8 cellular contexts compared by ENCODE assay signal in genomic region chr12:26274441-26275312, GRCh38.
DNase-seq lines count a peak whose midpoint lies in the region; ATAC-seq and TF ChIP-seq lines count a peak whose summit lies in the region.

No MANE protein-coding gene starts in this region.

- H3K9me3 Mint-ChIP-seq in activated CD4-positive, alpha-beta T cell treated with anti-CD3 and anti-CD28 coated beads, Interleukin-2, amount 10 ng/mL, durations not matched to agents 7 days and 5 days = no peaks in the 10 kb centered on the region
- H3K9me3 Mint-ChIP-seq in nephron progenitor cell = no peaks in the 10 kb centered on the region

- CTCF ChIA-PET in activated CD4-positive, alpha-beta T cell treated with anti-CD3 and anti-CD28 coated beads, Interleukin-2, amount 10 ng/mL, durations not matched to agents 7 days and 5 days (lab: Charles Lee) = interaction anchor here (1.0 kb wide), 1 partner anchor 16 kb away, joined by 3 read pairs; no protein-coding TSS in a partner anchor

- peak; percentile 35; the same call in 1 of the 2 replicates for TF ChIP-seq RAD21 in Ishikawa (IDR thresholded peaks at IDR 0.05; ENCODE audit: low read depth)

- no peaks in the 10 kb centered on the region for H3K36me3 Mint-ChIP-seq in activated CD4-positive, alpha-beta T cell treated with anti-CD3 and anti-CD28 coated beads, Interleukin-2, amount 10 ng/mL, durations not matched to agents 7 days and 5 days (ENCODE audit: low read depth)
- H3K36me3 Mint-ChIP-seq in nephron progenitor cell (ENCODE audit: low read depth) = no peaks in the 10 kb centered on the region

- peak overlapping the region; percentile 66 for H2AFZ ChIP-seq in GM23248

- H3K4me1 ChIP-seq in GM23248 (ENCODE audit: insufficient read depth) = peaks cover 39% of the 10 kb centered on the region
- H3K4me1 ChIP-seq in thoracic aorta (ENCODE audit: control insufficient read depth in 1 of 2, low read depth in 2 of 2) = peaks cover 21 to 52% of the 10 kb centered on the region in 2 donors

- in situ Hi-C loops in GM23248 (cut with MboI) = no loop called here

- 14 to 15% methylated on average over 13 of the region's 13 CpGs for WGBS in GM23248 (ENCODE audit: low coverage in 1 of 2, low lambda C conversion rate in 2 of 2, missing lambda C conversion rate in 2 of 2), 2 experiments

- DNase-seq in GM23248 = peak; percentile 99
- DNase-seq in activated CD4-positive, alpha-beta T cell treated with anti-CD3 and anti-CD28 coated beads, Interleukin-2, amount 10 ng/mL, durations not matched to agents 7 days and 5 days = no peak
- peak; percentile 99 for DNase-seq in fibroblast of peridontal ligament (ENCODE audit: extremely low read depth)
- no peak for DNase-seq in nephron progenitor cell
- DNase-seq in thoracic aorta (ENCODE audit: low spot score) = peak; percentile 81
- DNase-seq in NCI-H2081 treated with DMSO at 0.1 percent for 48 hours (lab: John Stamatoyannopoulos, UW) = no peak

- H3K4me3 Mint-ChIP-seq in activated CD4-positive, alpha-beta T cell treated with anti-CD3 and anti-CD28 coated beads, Interleukin-2, amount 10 ng/mL, durations not matched to agents 7 days and 5 days = no peak overlapping the region
- no peak overlapping the region for H3K4me3 Mint-ChIP-seq in nephron progenitor cell

- POLR2A ChIA-PET in activated CD4-positive, alpha-beta T cell treated with anti-CD3 and anti-CD28 coated beads, Interleukin-2, amount 10 ng/mL, durations not matched to agents 7 days and 5 days (lab: Charles Lee) = no interaction called here

- peaks cover 5% of the 10 kb centered on the region for H3K27me3 Mint-ChIP-seq in activated CD4-positive, alpha-beta T cell treated with anti-CD3 and anti-CD28 coated beads, Interleukin-2, amount 10 ng/mL, durations not matched to agents 7 days and 5 days
- H3K27me3 Mint-ChIP-seq in nephron progenitor cell (ENCODE audit: low read depth, poor library complexity) = no peaks in the 10 kb centered on the region

- H3K36me3 ChIP-seq in GM23248 (ENCODE audit: low read depth) = no peaks in the 10 kb centered on the region
- H3K36me3 ChIP-seq in thoracic aorta = no peaks in the 10 kb centered on the region

- peak; percentile 9; the same call in 1 of the 3 replicates for TF ChIP-seq CTCF in GM12872 (IDR thresholded peaks at IDR 0.05; ENCODE audit: insufficient read depth, low read depth, low read length)
- TF ChIP-seq CTCF in nephron progenitor cell (IDR thresholded peaks at IDR 0.05) = no peak
- no peak for TF ChIP-seq CTCF in thoracic aorta (IDR thresholded peaks at IDR 0.05)

- H3F3A ChIP-seq in GM23248 (ENCODE audit: insufficient read depth) = peaks cover 18% of the 10 kb centered on the region

- no peaks in the 10 kb centered on the region for H4K20me1 ChIP-seq in GM23248 (ENCODE audit: insufficient read depth)

- H3K9ac ChIP-seq in GM23248 = peak overlapping the region; percentile 66

- peak overlapping the region; percentile 52 for H3K27ac Mint-ChIP-seq in activated CD4-positive, alpha-beta T cell treated with anti-CD3 and anti-CD28 coated beads, Interleukin-2, amount 10 ng/mL, durations not matched to agents 7 days and 5 days
- H3K27ac Mint-ChIP-seq in nephron progenitor cell = peak overlapping the region; percentile 88

- no peaks in the 10 kb centered on the region for H3K9me2 ChIP-seq in GM23248 (ENCODE audit: insufficient read depth)

- peak overlapping the region; percentile 75 for H3K4me2 ChIP-seq in GM23248 (ENCODE audit: unreplicated experiment)

- peaks cover 6% of the 10 kb centered on the region for H3K4me1 Mint-ChIP-seq in activated CD4-positive, alpha-beta T cell treated with anti-CD3 and anti-CD28 coated beads, Interleukin-2, amount 10 ng/mL, durations not matched to agents 7 days and 5 days
- H3K4me1 Mint-ChIP-seq in nephron progenitor cell = peaks cover 75% of the 10 kb centered on the region

- H3K9me3 ChIP-seq in GM23248 (ENCODE audit: low read depth) = no peaks in the 10 kb centered on the region
- H3K9me3 ChIP-seq in thoracic aorta = no peaks in the 10 kb centered on the region

- H3K4me3 ChIP-seq in GM23248 (peak overlapping the region; percentile 49), thoracic aorta (peak overlapping the region; percentile 15)

- H3K27me3 ChIP-seq in GM23248 (replicated peaks; ENCODE audit: insufficient read depth) = no peaks in the 10 kb centered on the region
- H3K27me3 ChIP-seq in thoracic aorta (replicated peaks; ENCODE audit: insufficient read depth) = no peaks in the 10 kb centered on the region

- ATAC-seq in thoracic aorta (ENCODE audit: insufficient number of reproducible peaks, low FRiP score, low read depth) = peak; percentile 95

- H3K79me2 ChIP-seq in GM23248 (ENCODE audit: insufficient read depth) = no peaks in the 10 kb centered on the region

- peak; percentile 91 for TF ChIP-seq EP300 in Ishikawa (IDR thresholded peaks at IDR 0.05; ENCODE audit: borderline replicate concordance)

- peak overlapping the region; percentile 77 for H3K27ac ChIP-seq in GM23248
- H3K27ac ChIP-seq in thoracic aorta = peak overlapping the region; percentile 63 to 89

TF ChIP-seq in Ishikawa, 13 proteins besides CTCF, POLR2A, EP300 and RAD21:
- TF ChIP-seq EGR1 (IDR thresholded peaks at IDR 0.05) = peak; percentile 62
- TF ChIP-seq ZBTB7A (IDR thresholded peaks at IDR 0.05; ENCODE audit: low read depth) = peak; percentile 49; the same call in 1 of the 2 replicates
- TF ChIP-seq, protein P1, sequence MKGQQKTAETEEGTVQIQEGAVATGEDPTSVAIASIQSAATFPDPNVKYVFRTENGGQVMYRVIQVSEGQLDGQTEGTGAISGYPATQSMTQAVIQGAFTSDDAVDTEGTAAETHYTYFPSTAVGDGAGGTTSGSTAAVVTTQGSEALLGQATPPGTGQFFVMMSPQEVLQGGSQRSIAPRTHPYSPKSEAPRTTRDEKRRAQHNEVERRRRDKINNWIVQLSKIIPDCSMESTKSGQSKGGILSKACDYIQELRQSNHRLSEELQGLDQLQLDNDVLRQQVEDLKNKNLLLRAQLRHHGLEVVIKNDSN (IDR thresholded peaks at IDR 0.05) = 0 out of 2 replicates have a peak, but pooled peaks have one; percentile 14
- TF ChIP-seq YY1 (IDR thresholded peaks at IDR 0.05; ENCODE audit: low read depth) = 0 out of 2 replicates have a peak, but pooled peaks have one; percentile 25
- peak; percentile 86 for TF ChIP-seq TCF12 (IDR thresholded peaks at IDR 0.05; ENCODE audit: low read depth)
- TF ChIP-seq CEBPB (IDR thresholded peaks at IDR 0.05) = peak; percentile 92
- TF ChIP-seq TEAD4 (IDR thresholded peaks at IDR 0.05) = peak; percentile 66
- TF ChIP-seq NFIC (IDR thresholded peaks at IDR 0.05) = peak; percentile 73
- no peak for TF ChIP-seq REST (IDR thresholded peaks at IDR 0.05; ENCODE audit: low read depth)
- no peak for TF ChIP-seq TAF1 (IDR thresholded peaks at IDR 0.05; ENCODE audit: low read depth)
- no peak; the same call in 1 of the 2 replicates for TF ChIP-seq CREB1 (IDR thresholded peaks at IDR 0.05; ENCODE audit: low read depth)
- TF ChIP-seq FOXM1 (IDR thresholded peaks at IDR 0.05; ENCODE audit: borderline replicate concordance, low read depth) = peak; percentile 60; the same call in 1 of the 2 replicates
- peak; percentile 58; the same call in 1 of the 2 replicates for TF ChIP-seq MAX (IDR thresholded peaks at IDR 0.05)

Comparison
In these comparisons a context has a peak if more than half of its experiments do, and no peak if none do; other contexts are left out.
1. DNase-seq: peak in GM23248 (single experiment), fibroblast of peridontal ligament (single experiment) and thoracic aorta (single experiment); none in activated CD4-positive, alpha-beta T cell treated with anti-CD3 and anti-CD28 coated beads, Interleukin-2, amount 10 ng/mL, durations not matched to agents 7 days and 5 days (single experiment), nephron progenitor cell (single experiment) and NCI-H2081 treated with DMSO at 0.1 percent for 48 hours (single experiment).